Comparison of ENCODE assay signal across 1 cellular context in the genomic region with DNA sequence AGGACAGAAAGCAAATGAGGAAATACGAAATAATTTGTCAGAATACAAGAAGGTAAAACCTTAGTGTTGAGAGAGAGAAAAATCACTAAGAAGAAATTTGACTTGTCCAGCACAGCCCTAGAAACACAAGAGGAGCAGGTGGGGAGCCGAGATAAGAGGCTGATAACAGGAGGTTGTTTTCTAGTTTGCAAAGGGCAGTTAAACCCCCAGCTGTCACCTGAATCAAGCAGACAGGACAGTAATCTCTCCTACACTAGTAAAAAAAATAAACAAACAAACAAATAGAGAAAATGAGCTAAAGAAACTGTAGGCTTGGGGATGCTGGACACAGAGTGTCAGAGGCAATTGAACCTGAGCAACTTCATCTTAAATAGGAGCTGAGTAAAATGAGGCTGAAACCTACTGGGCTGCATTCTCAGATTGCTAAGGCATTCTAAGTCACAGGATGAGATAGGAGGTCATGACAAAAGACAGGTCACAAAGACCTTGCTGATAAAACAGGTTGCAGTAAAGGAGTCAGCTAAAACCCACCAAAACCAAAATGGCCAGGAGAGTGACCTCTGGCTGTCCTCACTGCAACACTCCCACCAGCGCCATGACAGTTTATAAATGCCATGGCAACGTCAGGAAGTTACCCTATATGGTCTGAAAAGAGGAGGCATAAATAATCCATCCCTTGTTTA.
TF ChIP-seq lines count a peak whose summit lies in the region.

No MANE protein-coding gene starts in this region.

TF ChIP-seq in K562, 482 proteins besides CTCF, POLR2A, EP300 and RAD21 (continued from another document and continues in another):
- TF ChIP-seq, protein P1, sequence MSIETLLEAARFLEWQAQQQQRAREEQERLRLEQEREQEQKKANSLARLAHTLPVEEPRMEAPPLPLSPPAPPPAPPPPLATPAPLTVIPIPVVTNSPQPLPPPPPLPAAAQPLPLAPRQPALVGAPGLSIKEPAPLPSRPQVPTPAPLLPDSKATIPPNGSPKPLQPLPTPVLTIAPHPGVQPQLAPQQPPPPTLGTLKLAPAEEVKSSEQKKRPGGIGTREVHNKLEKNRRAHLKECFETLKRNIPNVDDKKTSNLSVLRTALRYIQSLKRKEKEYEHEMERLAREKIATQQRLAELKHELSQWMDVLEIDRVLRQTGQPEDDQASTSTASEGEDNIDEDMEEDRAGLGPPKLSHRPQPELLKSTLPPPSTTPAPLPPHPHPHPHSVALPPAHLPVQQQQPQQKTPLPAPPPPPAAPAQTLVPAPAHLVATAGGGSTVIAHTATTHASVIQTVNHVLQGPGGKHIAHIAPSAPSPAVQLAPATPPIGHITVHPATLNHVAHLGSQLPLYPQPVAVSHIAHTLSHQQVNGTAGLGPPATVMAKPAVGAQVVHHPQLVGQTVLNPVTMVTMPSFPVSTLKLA (conservative IDR thresholded peaks at IDR 0.05) = no peak
- TF ChIP-seq HDAC8 (tag; IDR thresholded peaks at IDR 0.05) (no peak), ZNF143 (CRISPR knock-in tag; IDR thresholded peaks at IDR 0.05) (no peak), NFYB (IDR thresholded peaks at IDR 0.05; ENCODE audit: extremely low read depth, insufficient read length) (no peak), POLR3A (IDR thresholded peaks at IDR 0.05; ENCODE audit: borderline replicate concordance, extremely low read depth, insufficient read depth, insufficient read length) (no peak), CTBP1 (IDR thresholded peaks at IDR 0.05; ENCODE audit: borderline replicate concordance) (peak; percentile 78; the same call in 1 of the 2 replicates), RNF2 (IDR thresholded peaks at IDR 0.05) (no peak), CGGBP1 (CRISPR knock-in tag; IDR thresholded peaks at IDR 0.05) (no peak), ZNF263 (CRISPR knock-in tag; IDR thresholded peaks at IDR 0.05; ENCODE audit: borderline replicate concordance) (no peak), TAF7 (tag; IDR thresholded peaks at IDR 0.05) (no peak), ETV1 (tag; conservative IDR thresholded peaks at IDR 0.05; ENCODE audit: low read depth) (no peak), RFX5 (IDR thresholded peaks at IDR 0.05; ENCODE audit: low read depth, low read length) (no peak), MXI1 (IDR thresholded peaks at IDR 0.05; ENCODE audit: low read depth, low read length) (no peak), CREB1 (IDR thresholded peaks at IDR 0.05) (no peak), CREB1 (CRISPR knock-in tag; IDR thresholded peaks at IDR 0.05) (no peak), GABPA (tag; conservative IDR thresholded peaks at IDR 0.05; ENCODE audit: low read depth) (no peak), ZBTB12 (CRISPR knock-in tag; IDR thresholded peaks at IDR 0.05) (no peak), HLTF (IDR thresholded peaks at IDR 0.05) (no peak), PHF20 (IDR thresholded peaks at IDR 0.05; ENCODE audit: partially characterized antibody) (no peak), CBFA2T2 (conservative IDR thresholded peaks at IDR 0.05) (peak; percentile 84), NCOR1 (IDR thresholded peaks at IDR 0.05) (peak; percentile 76), SMARCE1 (IDR thresholded peaks at IDR 0.05) (peak; percentile 91), NFE2L1 (tag; IDR thresholded peaks at IDR 0.05; ENCODE audit: borderline replicate concordance, low read depth) (no peak), ZNF444 (CRISPR knock-in tag; IDR thresholded peaks at IDR 0.05) (no peak), SIN3A (IDR thresholded peaks at IDR 0.05; ENCODE audit: borderline replicate concordance in 2 of 2, control insufficient read depth in 1 of 2, low read depth in 2 of 2, low read length in 2 of 2) (no peak), ZKSCAN3 (CRISPR knock-in tag; IDR thresholded peaks at IDR 0.05) (no peak), SIRT6 (IDR thresholded peaks at IDR 0.05; ENCODE audit: low read depth, low read length) (no peak), NFIC (IDR thresholded peaks at IDR 0.05) (peak; percentile 39; the same call in 1 of the 2 replicates), ZNF3 (CRISPR knock-in tag; IDR thresholded peaks at IDR 0.05) (no peak), KAT2B (IDR thresholded peaks at IDR 0.05; ENCODE audit: low read depth, low read length) (no peak), POLR2AphosphoS5 (IDR thresholded peaks at IDR 0.05; ENCODE audit: control insufficient read depth, insufficient read depth, low read depth, low read length) (peak; percentile 71; the same call in 1 of the 2 replicates), TCF3 (CRISPR knock-in tag; IDR thresholded peaks at IDR 0.05) (peak; percentile 83), TRIM25 (IDR thresholded peaks at IDR 0.05; ENCODE audit: borderline replicate concordance) (no peak), BCL6 (CRISPR knock-in tag; IDR thresholded peaks at IDR 0.05) (no peak), ZBTB17 (CRISPR knock-in tag; IDR thresholded peaks at IDR 0.05) (no peak), FOXJ2 (tag; IDR thresholded peaks at IDR 0.05) (no peak), NFATC3 (IDR thresholded peaks at IDR 0.05) (no peak), HDAC3 (IDR thresholded peaks at IDR 0.05; ENCODE audit: borderline replicate concordance, partially characterized antibody) (no peak), CXXC5 (CRISPR knock-in tag; IDR thresholded peaks at IDR 0.05) (no peak), SRSF7 (optimal IDR thresholded peaks at IDR 0.05; ENCODE audit: low read depth, low read length) (no peak), SMAD3 (CRISPR knock-in tag; conservative IDR thresholded peaks at IDR 0.05) (no peak), IRF2 (CRISPR knock-in tag; IDR thresholded peaks at IDR 0.05) (no peak), POLR2B (IDR thresholded peaks at IDR 0.05; ENCODE audit: low read depth, partially characterized antibody) (no peak), SETDB1 (IDR thresholded peaks at IDR 0.05; ENCODE audit: low read length) (no peak), ZNF217 (CRISPR knock-in tag; IDR thresholded peaks at IDR 0.05) (no peak)
- TF ChIP-seq, protein P2, sequence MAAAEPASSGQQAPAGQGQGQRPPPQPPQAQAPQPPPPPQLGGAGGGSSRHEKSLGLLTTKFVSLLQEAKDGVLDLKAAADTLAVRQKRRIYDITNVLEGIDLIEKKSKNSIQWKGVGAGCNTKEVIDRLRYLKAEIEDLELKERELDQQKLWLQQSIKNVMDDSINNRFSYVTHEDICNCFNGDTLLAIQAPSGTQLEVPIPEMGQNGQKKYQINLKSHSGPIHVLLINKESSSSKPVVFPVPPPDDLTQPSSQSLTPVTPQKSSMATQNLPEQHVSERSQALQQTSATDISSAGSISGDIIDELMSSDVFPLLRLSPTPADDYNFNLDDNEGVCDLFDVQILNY (CRISPR knock-in tag; IDR thresholded peaks at IDR 0.05) = no peak
- TF ChIP-seq, protein P3, sequence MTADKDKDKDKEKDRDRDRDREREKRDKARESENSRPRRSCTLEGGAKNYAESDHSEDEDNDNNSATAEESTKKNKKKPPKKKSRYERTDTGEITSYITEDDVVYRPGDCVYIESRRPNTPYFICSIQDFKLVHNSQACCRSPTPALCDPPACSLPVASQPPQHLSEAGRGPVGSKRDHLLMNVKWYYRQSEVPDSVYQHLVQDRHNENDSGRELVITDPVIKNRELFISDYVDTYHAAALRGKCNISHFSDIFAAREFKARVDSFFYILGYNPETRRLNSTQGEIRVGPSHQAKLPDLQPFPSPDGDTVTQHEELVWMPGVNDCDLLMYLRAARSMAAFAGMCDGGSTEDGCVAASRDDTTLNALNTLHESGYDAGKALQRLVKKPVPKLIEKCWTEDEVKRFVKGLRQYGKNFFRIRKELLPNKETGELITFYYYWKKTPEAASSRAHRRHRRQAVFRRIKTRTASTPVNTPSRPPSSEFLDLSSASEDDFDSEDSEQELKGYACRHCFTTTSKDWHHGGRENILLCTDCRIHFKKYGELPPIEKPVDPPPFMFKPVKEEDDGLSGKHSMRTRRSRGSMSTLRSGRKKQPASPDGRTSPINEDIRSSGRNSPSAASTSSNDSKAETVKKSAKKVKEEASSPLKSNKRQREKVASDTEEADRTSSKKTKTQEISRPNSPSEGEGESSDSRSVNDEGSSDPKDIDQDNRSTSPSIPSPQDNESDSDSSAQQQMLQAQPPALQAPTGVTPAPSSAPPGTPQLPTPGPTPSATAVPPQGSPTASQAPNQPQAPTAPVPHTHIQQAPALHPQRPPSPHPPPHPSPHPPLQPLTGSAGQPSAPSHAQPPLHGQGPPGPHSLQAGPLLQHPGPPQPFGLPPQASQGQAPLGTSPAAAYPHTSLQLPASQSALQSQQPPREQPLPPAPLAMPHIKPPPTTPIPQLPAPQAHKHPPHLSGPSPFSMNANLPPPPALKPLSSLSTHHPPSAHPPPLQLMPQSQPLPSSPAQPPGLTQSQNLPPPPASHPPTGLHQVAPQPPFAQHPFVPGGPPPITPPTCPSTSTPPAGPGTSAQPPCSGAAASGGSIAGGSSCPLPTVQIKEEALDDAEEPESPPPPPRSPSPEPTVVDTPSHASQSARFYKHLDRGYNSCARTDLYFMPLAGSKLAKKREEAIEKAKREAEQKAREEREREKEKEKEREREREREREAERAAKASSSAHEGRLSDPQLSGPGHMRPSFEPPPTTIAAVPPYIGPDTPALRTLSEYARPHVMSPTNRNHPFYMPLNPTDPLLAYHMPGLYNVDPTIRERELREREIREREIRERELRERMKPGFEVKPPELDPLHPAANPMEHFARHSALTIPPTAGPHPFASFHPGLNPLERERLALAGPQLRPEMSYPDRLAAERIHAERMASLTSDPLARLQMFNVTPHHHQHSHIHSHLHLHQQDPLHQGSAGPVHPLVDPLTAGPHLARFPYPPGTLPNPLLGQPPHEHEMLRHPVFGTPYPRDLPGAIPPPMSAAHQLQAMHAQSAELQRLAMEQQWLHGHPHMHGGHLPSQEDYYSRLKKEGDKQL (CRISPR knock-in tag; IDR thresholded peaks at IDR 0.05; ENCODE audit: borderline replicate concordance) = no peak
- TF ChIP-seq, protein P4, sequence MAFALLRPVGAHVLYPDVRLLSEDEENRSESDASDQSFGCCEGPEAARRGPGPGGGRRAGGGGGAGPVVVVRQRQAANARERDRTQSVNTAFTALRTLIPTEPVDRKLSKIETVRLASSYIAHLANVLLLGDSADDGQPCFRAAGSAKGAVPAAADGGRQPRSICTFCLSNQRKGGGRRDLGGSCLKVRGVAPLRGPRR (CRISPR knock-in tag; IDR thresholded peaks at IDR 0.05) = no peak
- TF ChIP-seq, protein P5, sequence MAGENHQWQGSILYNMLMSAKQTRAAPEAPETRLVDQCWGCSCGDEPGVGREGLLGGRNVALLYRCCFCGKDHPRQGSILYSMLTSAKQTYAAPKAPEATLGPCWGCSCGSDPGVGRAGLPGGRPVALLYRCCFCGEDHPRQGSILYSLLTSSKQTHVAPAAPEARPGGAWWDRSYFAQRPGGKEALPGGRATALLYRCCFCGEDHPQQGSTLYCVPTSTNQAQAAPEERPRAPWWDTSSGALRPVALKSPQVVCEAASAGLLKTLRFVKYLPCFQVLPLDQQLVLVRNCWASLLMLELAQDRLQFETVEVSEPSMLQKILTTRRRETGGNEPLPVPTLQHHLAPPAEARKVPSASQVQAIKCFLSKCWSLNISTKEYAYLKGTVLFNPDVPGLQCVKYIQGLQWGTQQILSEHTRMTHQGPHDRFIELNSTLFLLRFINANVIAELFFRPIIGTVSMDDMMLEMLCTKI (IDR thresholded peaks at IDR 0.05; ENCODE audit: partially characterized antibody) = no peak
- TF ChIP-seq, protein P6, sequence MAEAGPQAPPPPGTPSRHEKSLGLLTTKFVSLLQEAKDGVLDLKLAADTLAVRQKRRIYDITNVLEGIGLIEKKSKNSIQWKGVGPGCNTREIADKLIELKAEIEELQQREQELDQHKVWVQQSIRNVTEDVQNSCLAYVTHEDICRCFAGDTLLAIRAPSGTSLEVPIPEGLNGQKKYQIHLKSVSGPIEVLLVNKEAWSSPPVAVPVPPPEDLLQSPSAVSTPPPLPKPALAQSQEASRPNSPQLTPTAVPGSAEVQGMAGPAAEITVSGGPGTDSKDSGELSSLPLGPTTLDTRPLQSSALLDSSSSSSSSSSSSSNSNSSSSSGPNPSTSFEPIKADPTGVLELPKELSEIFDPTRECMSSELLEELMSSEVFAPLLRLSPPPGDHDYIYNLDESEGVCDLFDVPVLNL (CRISPR knock-in tag; IDR thresholded peaks at IDR 0.05; ENCODE audit: low read depth) = no peak
- TF ChIP-seq, protein P7, sequence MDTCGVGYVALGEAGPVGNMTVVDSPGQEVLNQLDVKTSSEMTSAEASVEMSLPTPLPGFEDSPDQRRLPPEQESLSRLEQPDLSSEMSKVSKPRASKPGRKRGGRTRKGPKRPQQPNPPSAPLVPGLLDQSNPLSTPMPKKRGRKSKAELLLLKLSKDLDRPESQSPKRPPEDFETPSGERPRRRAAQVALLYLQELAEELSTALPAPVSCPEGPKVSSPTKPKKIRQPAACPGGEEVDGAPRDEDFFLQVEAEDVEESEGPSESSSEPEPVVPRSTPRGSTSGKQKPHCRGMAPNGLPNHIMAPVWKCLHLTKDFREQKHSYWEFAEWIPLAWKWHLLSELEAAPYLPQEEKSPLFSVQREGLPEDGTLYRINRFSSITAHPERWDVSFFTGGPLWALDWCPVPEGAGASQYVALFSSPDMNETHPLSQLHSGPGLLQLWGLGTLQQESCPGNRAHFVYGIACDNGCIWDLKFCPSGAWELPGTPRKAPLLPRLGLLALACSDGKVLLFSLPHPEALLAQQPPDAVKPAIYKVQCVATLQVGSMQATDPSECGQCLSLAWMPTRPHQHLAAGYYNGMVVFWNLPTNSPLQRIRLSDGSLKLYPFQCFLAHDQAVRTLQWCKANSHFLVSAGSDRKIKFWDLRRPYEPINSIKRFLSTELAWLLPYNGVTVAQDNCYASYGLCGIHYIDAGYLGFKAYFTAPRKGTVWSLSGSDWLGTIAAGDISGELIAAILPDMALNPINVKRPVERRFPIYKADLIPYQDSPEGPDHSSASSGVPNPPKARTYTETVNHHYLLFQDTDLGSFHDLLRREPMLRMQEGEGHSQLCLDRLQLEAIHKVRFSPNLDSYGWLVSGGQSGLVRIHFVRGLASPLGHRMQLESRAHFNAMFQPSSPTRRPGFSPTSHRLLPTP (IDR thresholded peaks at IDR 0.05; ENCODE audit: borderline replicate concordance, extremely low read depth, insufficient read length) = no peak
